17 cellular contexts compared by ENCODE assay signal in genomic region chr17:28918295-28918694, GRCh38.
"Had no signal": no experiment of that assay in that cellular context is flagged by ENCODE, and none has a peak within 500 bp of the region (broad histone marks: within the 10 kb centered on the region; RNA-seq: fewer than 3 reads in every experiment).

No MANE protein-coding gene starts in this region.

- H3K27ac Mint-ChIP-seq: activated T-helper 1 cell treated with anti-CD3 and anti-CD28 coated beads, Interleukin-12 subunit alpha, Interleukin-12 subunit beta, Interleukin-2, Interleukin-4 antibody, amounts not matched to agents 30 ng/mL and 10 ng/mL and 1 ng/mL, durations not matched to agents 14 hours and 24 hours and 36 hours had no signal

- ATAC-seq: activated CD4-positive, CD25-positive, alpha-beta regulatory T cell treated with anti-CD3 and anti-CD28 coated beads, Interleukin-2, amount 50 U/mL, for 24 hours; body of pancreas had no signal

- H3K9me3 ChIP-seq: body of pancreas, right atrium auricular region had no signal

- DNase-seq: activated CD4-positive, alpha-beta T cell treated with anti-CD3 and anti-CD28 coated beads, Interleukin-2, amount 50 U/mL, for 1 hour; activated naive CD4-positive, alpha-beta T cell; amygdala; body of pancreas; caudate nucleus; naive B cell; occipital lobe; small intestine; stimulated activated CD4-positive, alpha-beta T cell treated with anti-CD3 and anti-CD28 coated beads, Interleukin-4, amount 100 ng/mL, for 24 hours; stimulated activated naive CD4-positive, alpha-beta T cell treated with Interleukin-2 at 50 U/mL for 16 hours; substantia nigra; SW 1271; trophoblast cell had no signal

- H3K9me3 Mint-ChIP-seq: activated T-helper 1 cell treated with anti-CD3 and anti-CD28 coated beads, Interleukin-12 subunit alpha, Interleukin-12 subunit beta, Interleukin-2, Interleukin-4 antibody, amounts not matched to agents 30 ng/mL and 10 ng/mL and 1 ng/mL, durations not matched to agents 14 hours and 24 hours and 36 hours; naive B cell had no signal

- H3K4me3 Mint-ChIP-seq: activated T-helper 1 cell treated with anti-CD3 and anti-CD28 coated beads, Interleukin-12 subunit alpha, Interleukin-12 subunit beta, Interleukin-2, Interleukin-4 antibody, amounts not matched to agents 30 ng/mL and 10 ng/mL and 1 ng/mL, durations not matched to agents 14 hours and 24 hours and 36 hours; naive B cell had no signal

- H3K27me3 Mint-ChIP-seq: naive B cell, progenitor cell of endocrine pancreas had no signal
